ENCODE assay signal across 9 cellular contexts in the genomic region with DNA sequence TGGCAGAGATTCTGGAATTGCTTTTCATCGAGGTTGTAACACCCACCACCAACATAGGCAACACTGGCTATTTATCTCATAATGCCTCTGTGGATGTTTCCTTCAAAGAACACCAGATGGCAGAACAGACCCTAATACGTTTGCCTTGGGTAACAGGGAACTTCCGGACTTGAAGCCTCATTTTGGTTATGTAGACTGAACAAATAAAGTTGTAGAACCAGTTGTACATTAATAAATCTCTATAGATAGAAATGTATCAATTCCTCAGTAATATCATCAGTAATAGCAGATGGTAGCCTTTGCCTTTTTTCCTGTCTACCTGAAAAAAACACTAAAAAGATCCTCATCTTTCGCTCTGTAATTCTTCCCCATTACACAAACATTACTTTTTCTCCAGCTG. TPM values are rescaled to one million over a fixed set of nuclear protein-coding genes. Genes with fewer than 3 reads are reported as not detected.
DNase-seq lines count a peak whose midpoint lies in the region; ATAC-seq and TF ChIP-seq lines count a peak whose summit lies in the region.
"Had no signal": no experiment of that assay in that cellular context is flagged by ENCODE, and none has a peak within 500 bp of the region (broad histone marks: within the 10 kb centered on the region; RNA-seq: fewer than 3 reads in every experiment).

No MANE protein-coding gene starts in this region.

- no peaks in the 10 kb centered on the region for H3K9me3 Mint-ChIP-seq in activated naive CD4-positive, alpha-beta T cell treated with anti-CD3 and anti-CD28 coated beads, Interleukin-2, amount 50 U/mL, for 72 hours

- no peaks in the 10 kb centered on the region for H3K9me3 ChIP-seq in cardiac muscle cell (ENCODE audit: low read depth)
- H3K9me3 ChIP-seq: BLaER1 treated with 17β-estradiol and CSF1 and Interleukin-3, amounts not matched to agents 10 nM and 100 nM had no signal

- TF ChIP-seq CTCF in cardiac muscle cell (IDR thresholded peaks at IDR 0.05; ENCODE audit: low read depth, low read length) = peak; percentile 77

- H3K4me1 ChIP-seq in cardiac muscle cell (ENCODE audit: low read depth) = no peaks in the 10 kb centered on the region

- H3K4me3 ChIP-seq in cardiac muscle cell = no peak overlapping the region
- H3K4me3 ChIP-seq: BLaER1 treated with 17β-estradiol and CSF1 and Interleukin-3, amounts not matched to agents 10 nM and 100 nM had no signal

- no peaks in the 10 kb centered on the region for H3K36me3 Mint-ChIP-seq in activated naive CD4-positive, alpha-beta T cell treated with anti-CD3 and anti-CD28 coated beads, Interleukin-2, amount 50 U/mL, for 72 hours

- H3K27me3 ChIP-seq in cardiac muscle cell = no peaks in the 10 kb centered on the region
- H3K27me3 ChIP-seq: BLaER1 treated with 17β-estradiol and CSF1 and Interleukin-3, amounts not matched to agents 10 nM and 100 nM had no signal

- no peak overlapping the region for H3K27ac ChIP-seq in cardiac muscle cell
- H3K27ac ChIP-seq: BLaER1 treated with 17β-estradiol and CSF1 and Interleukin-3, amounts not matched to agents 10 nM and 100 nM had no signal

- H3K27ac Mint-ChIP-seq in activated naive CD4-positive, alpha-beta T cell treated with anti-CD3 and anti-CD28 coated beads, Interleukin-2, amount 50 U/mL, for 72 hours = peak overlapping the region; percentile 73 to 76

- peak; percentile 78 to 87 for ATAC-seq in activated naive CD4-positive, alpha-beta T cell treated with anti-CD3 and anti-CD28 coated beads, Interleukin-2, amount 50 U/mL, for 72 hours
- no peak for ATAC-seq in HG03135 (IDR thresholded peaks at IDR 0.05; ENCODE audit: unreplicated experiment)

- H3K36me3 ChIP-seq in cardiac muscle cell = no peaks in the 10 kb centered on the region
- H3K36me3 ChIP-seq: BLaER1 treated with 17β-estradiol and CSF1 and Interleukin-3, amounts not matched to agents 10 nM and 100 nM had no signal

- DNase-seq in NCI-H524 (lab: John Stamatoyannopoulos, UW) (peak; percentile 56 to 83), NCI-H524 treated with DMSO at 0.1 percent for 48 hours (lab: John Stamatoyannopoulos, UW) (no peak), HT1080 (ENCODE audit: low read depth) (peak; percentile 63), NOMO-1 treated with DMSO at 0.1 percent for 48 hours (lab: John Stamatoyannopoulos, UW; ENCODE audit: unreplicated experiment) (peak; percentile 65), cardiac muscle cell (ENCODE audit: low read depth in 1 of 2, low spot score in 1 of 2) (peak; percentile 73 to 88), renal cortical epithelial cell (ENCODE audit: low read depth) (peak; percentile 80)
- peak in 1 of 2 donors; percentile 27 for DNase-seq in activated naive CD4-positive, alpha-beta T cell treated with anti-CD3 and anti-CD28 coated beads, Interleukin-2, amount 50 U/mL, for 72 hours (ENCODE audit: low spot score in 2 of 2)

RNA-seq across cellular contexts. Expression of a gene that starts 25.9 kb away (rescaled TPM):
- not detected in 2 replicates for total RNA-seq in HT1080 (2014; rRNA removed; shearing (Covaris generic))
- polyA plus RNA-seq in HT1080 (2015; cell fraction: cytosol; rRNA removed) = not detected in 2 replicates
- polyA plus RNA-seq in HT1080 (2015; cell fraction: nucleus; rRNA removed) = not detected in 2 replicates
- total RNA-seq in activated naive CD4-positive, alpha-beta T cell treated with anti-CD3 and anti-CD28 coated beads, Interleukin-2, amount 50 U/mL, for 72 hours = not detected
- not detected in 2 replicates for total RNA-seq in cardiac muscle cell
- not detected in 2 replicates for polyA plus RNA-seq in cardiac muscle cell
- 0.10 TPM in 1 of 2 replicates, not detected in the other for total RNA-seq in renal cortical epithelial cell

RNA-seq across cellular contexts. Expression of a gene that starts 47.3 kb away (rescaled TPM):
- 16.2 and 24.1 TPM in 2 replicates for total RNA-seq in HT1080 (2014; rRNA removed; shearing (Covaris generic))
- polyA plus RNA-seq in HT1080 (2015; cell fraction: cytosol; rRNA removed) = 33.0 and 42.6 TPM in 2 replicates
- polyA plus RNA-seq in HT1080 (2015; cell fraction: nucleus; rRNA removed) = 51.4 and 59.1 TPM in 2 replicates
- 100 to 1,000 TPM; 104 to 119 TPM for total RNA-seq in activated naive CD4-positive, alpha-beta T cell treated with anti-CD3 and anti-CD28 coated beads, Interleukin-2, amount 50 U/mL, for 72 hours
- total RNA-seq in cardiac muscle cell (10.3 and 11.4 TPM in 2 replicates), renal cortical epithelial cell (7.3 and 31.9 TPM in 2 replicates)
- 2.4 and 3.1 TPM in 2 replicates for polyA plus RNA-seq in cardiac muscle cell
